ENCODE assay signal across 19 cellular contexts in genomic region chr2:26465981-26466471, GRCh38. TPM values are rescaled to one million over a fixed set of nuclear protein-coding genes. Genes with fewer than 3 reads are reported as not detected.
A peak's percentile ranks its signal among the peaks of the same experiment; 100 is the strongest.
DNase-seq lines count a peak whose midpoint lies in the region; ATAC-seq, FAIRE-seq and TF ChIP-seq lines count a peak whose summit lies in the region.
"Had no signal": no experiment of that assay in that cellular context is flagged by ENCODE, and none has a peak within 500 bp of the region (broad histone marks: within the 10 kb centered on the region; RNA-seq: fewer than 3 reads in every experiment).

No MANE protein-coding gene starts in this region.

- ATAC-seq in A549 (no peak), T-helper 17 cell (no peak), HepG2 (no peak), sciatic nerve (no peak)

- H3K79me2 ChIP-seq in HepG2 (ENCODE audit: insufficient read depth, low read length) = no peaks in the 10 kb centered on the region

- DNase-seq in A549 (ENCODE audit: low read depth in 1 of 2, low spot score in 1 of 2) (no peak), T-helper 17 cell (no peak), HepG2 (ENCODE audit: low spot score) (no peak), sciatic nerve (ENCODE audit: low spot score) (peak; percentile 34), D341Med (ENCODE audit: low spot score) (no peak), NCI-H446 treated with DMSO at 0.1 percent for 48 hours (lab: John Stamatoyannopoulos, UW) (no peak), NCI-H748 (lab: John Stamatoyannopoulos, UW; ENCODE audit: unreplicated experiment) (no peak)
- DNase-seq: ACHN; BE2C; C1 segment of cervical spinal cord; CD4-positive, CD25-positive, alpha-beta regulatory T cell; COR-L47; GOT3 had no signal

- in situ Hi-C loops in HepG2 (cut with HindIII; ENCODE audit: extremely low pct_ligation_motif_present, low pct_unique_long_range_greater_than_20kb) = loop anchor here (5.0 to 10.0 kb wide), 2 partner anchors 149 to 231 kb away; no protein-coding TSS in a partner anchor

- no peaks in the 10 kb centered on the region for H3K36me3 Mint-ChIP-seq in T-helper 17 cell (ENCODE audit: low read depth)
- H3K36me3 Mint-ChIP-seq: CD4-positive, CD25-positive, alpha-beta regulatory T cell had no signal

- TF ChIP-seq RAD21 in A549 (conservative IDR thresholded peaks at IDR 0.05 in 1 of 2, IDR thresholded peaks at IDR 0.05 in 1 of 2) = no peak
- TF ChIP-seq RAD21 in HepG2 (CRISPR knock-in tag; IDR thresholded peaks at IDR 0.05) = no peak

- TF ChIP-seq POLR2A in A549 (IDR thresholded peaks at IDR 0.05; ENCODE audit: low read length) (no peak), HepG2 (IDR thresholded peaks at IDR 0.05; ENCODE audit: insufficient read depth in 1 of 2, low read depth in 2 of 2, low read length in 2 of 2) (no peak)

- H3K9me3 ChIP-seq in A549 (no peaks in the 10 kb centered on the region), T-helper 17 cell (ENCODE audit: control insufficient read depth, low read length, poor library complexity, severe bottlenecking) (peaks cover 7% of the 10 kb centered on the region), HepG2 (ENCODE audit: low read length) (peaks cover 5% of the 10 kb centered on the region)
- H3K9me3 ChIP-seq: BE2C had no signal

- peaks cover 2% of the 10 kb centered on the region for H3K4me1 Mint-ChIP-seq in T-helper 17 cell
- H3K4me1 Mint-ChIP-seq: CD4-positive, CD25-positive, alpha-beta regulatory T cell; CD8-positive, alpha-beta memory T cell had no signal

- intact Hi-C loops in HepG2 (cut with micrococcal nuclease; ENCODE audit: unreplicated experiment) (loop anchor here (5.0 to 10.0 kb wide), 2 partner anchors 119 to 511 kb away; partner anchors contain the start of genes ADGRF3 and SELENOI), sciatic nerve (cut with DNase I) (loop anchor here (10.0 kb wide), 1 partner anchor 111 kb away; no protein-coding TSS in a partner anchor)

- no peak overlapping the region for H2AFZ ChIP-seq in HepG2 (ENCODE audit: low read length)

- H3K4me3 ChIP-seq in A549 = no peak overlapping the region
- no peak overlapping the region for H3K4me3 ChIP-seq in HepG2 (replicated peaks in 1 of 3; ENCODE audit: insufficient read depth in 1 of 3, low read depth in 2 of 3, low read length in 3 of 3)
- H3K4me3 ChIP-seq: HAP-1 had no signal

- no peaks in the 10 kb centered on the region for H3K27me3 Mint-ChIP-seq in T-helper 17 cell
- H3K27me3 Mint-ChIP-seq: CD4-positive, CD25-positive, alpha-beta regulatory T cell had no signal

- H3K27ac ChIP-seq in A549 = peak overlapping the region in 1 of 2 experiments; percentile 78; a peak in 1 of 6 replicates
- no peak overlapping the region for H3K27ac ChIP-seq in HepG2 (ENCODE audit: extremely low read length, insufficient read depth, low read length)

- POLR2A ChIA-PET in A549 (lab: Yijun Ruan, JAX) = no interaction called here
- POLR2A ChIA-PET in HepG2 (lab: Yijun Ruan, JAX) = interaction anchor here (2.4 kb wide), 1 partner anchor 8 kb away, joined by 14 read pairs; no protein-coding TSS in a partner anchor

- no peak for TF ChIP-seq CTCF in A549 (IDR thresholded peaks at IDR 0.05)
- TF ChIP-seq CTCF in HepG2 (CRISPR knock-in tag; IDR thresholded peaks at IDR 0.05) = no peak

- no peak overlapping the region for H3K4me3 Mint-ChIP-seq in T-helper 17 cell
- H3K4me3 Mint-ChIP-seq: CD4-positive, CD25-positive, alpha-beta regulatory T cell; CD8-positive, alpha-beta memory T cell had no signal

- 86% methylated on average over 10 of the region's 10 CpGs for WGBS in A549 (ENCODE audit: missing lambda C conversion rate)
- WGBS in HepG2 (ENCODE audit: low lambda C conversion rate) = 74% methylated on average over 10 of the region's 10 CpGs

- FAIRE-seq in A549 (lab: Jason Lieb, UNC) (no peak), HepG2 (lab: Jason Lieb, UNC) (no peak)
- FAIRE-seq: D721Med, G401.6, GM12891 had no signal

- no peak for TF ChIP-seq EP300 in A549 (IDR thresholded peaks at IDR 0.05)
- no peak for TF ChIP-seq EP300 in HepG2 (IDR thresholded peaks at IDR 0.05; ENCODE audit: low read depth in 2 of 2, low read length in 2 of 2)
- no peak for TF ChIP-seq EP300 in HepG2 (CRISPR knock-in tag; IDR thresholded peaks at IDR 0.05; ENCODE audit: borderline replicate concordance)

- H3K27ac Mint-ChIP-seq in T-helper 17 cell = peak overlapping the region; percentile 27
- H3K27ac Mint-ChIP-seq: CD4-positive, CD25-positive, alpha-beta regulatory T cell; CD8-positive, alpha-beta memory T cell had no signal

- BruUV-seq in HepG2 (replicated peaks; lab: Mats Ljungman, UMichigan) = no TSS peak

- no peaks in the 10 kb centered on the region for H3K36me3 ChIP-seq in HepG2 (replicated peaks in 1 of 2; ENCODE audit: control insufficient read depth in 1 of 2, insufficient read depth in 2 of 2, low read length in 2 of 2)
- H3K36me3 ChIP-seq: BE2C, HAP-1 had no signal

- H3K4me1 ChIP-seq in A549 = peaks cover 18% of the 10 kb centered on the region
- H3K4me1 ChIP-seq in HepG2 (ENCODE audit: insufficient read depth, low read length) = peaks cover 18% of the 10 kb centered on the region
- H3K4me1 ChIP-seq: BE2C, HAP-1 had no signal

- no peak overlapping the region for H3K9ac ChIP-seq in HepG2 (ENCODE audit: insufficient read depth, low read depth, low read length)

- no peaks in the 10 kb centered on the region for H4K20me1 ChIP-seq in HepG2 (ENCODE audit: insufficient read depth, low read length)

- H3K4me2 ChIP-seq in A549 (no peak overlapping the region), HepG2 (ENCODE audit: low read depth, low read length) (no peak overlapping the region)

- 0 out of 5 replicates have a peak, but pooled peaks cover 0 to 3% of the 10 kb centered on the region in 2 experiments for H3K27me3 ChIP-seq in HepG2 (ENCODE audit: control insufficient read depth in 1 of 2, insufficient read depth in 2 of 2, low read length in 2 of 2)
- H3K27me3 ChIP-seq: BE2C had no signal

- CTCF ChIA-PET in A549 (lab: Yijun Ruan, JAX) = interaction anchor here (1.2 to 2.3 kb wide), 2 partner anchors 37 to 280 kb away, joined by 5 to 14 read pairs; no protein-coding TSS in a partner anchor
- CTCF ChIA-PET in HepG2 (lab: Yijun Ruan, JAX; ENCODE audit: low intra/inter-chr PET ratio, low total read pairs) = no interaction called here

TF ChIP-seq in A549, 52 proteins besides CTCF, POLR2A, EP300 and RAD21:
- TF ChIP-seq, protein P1, sequence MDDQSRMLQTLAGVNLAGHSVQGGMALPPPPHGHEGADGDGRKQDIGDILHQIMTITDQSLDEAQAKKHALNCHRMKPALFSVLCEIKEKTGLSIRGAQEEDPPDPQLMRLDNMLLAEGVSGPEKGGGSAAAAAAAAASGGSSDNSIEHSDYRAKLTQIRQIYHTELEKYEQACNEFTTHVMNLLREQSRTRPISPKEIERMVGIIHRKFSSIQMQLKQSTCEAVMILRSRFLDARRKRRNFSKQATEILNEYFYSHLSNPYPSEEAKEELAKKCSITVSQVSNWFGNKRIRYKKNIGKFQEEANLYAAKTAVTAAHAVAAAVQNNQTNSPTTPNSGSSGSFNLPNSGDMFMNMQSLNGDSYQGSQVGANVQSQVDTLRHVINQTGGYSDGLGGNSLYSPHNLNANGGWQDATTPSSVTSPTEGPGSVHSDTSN (IDR thresholded peaks at IDR 0.05) = no peak
- peak; percentile 41 for TF ChIP-seq ZFP36 (IDR thresholded peaks at IDR 0.05; ENCODE audit: borderline replicate concordance, partially characterized antibody)

TF ChIP-seq in HepG2, 621 proteins besides CTCF, POLR2A, EP300 and RAD21 (continues in another document):
- TF ChIP-seq NFE2L1 (CRISPR knock-in tag; IDR thresholded peaks at IDR 0.05; ENCODE audit: borderline replicate concordance) = 0 out of 2 replicates have a peak, but pooled peaks have one; percentile 3
- TF ChIP-seq ZNF768 (CRISPR knock-in tag; IDR thresholded peaks at IDR 0.05) = peak; percentile 98

RNA-seq across cellular contexts. Expression of gene OTOF, which starts 11.9 kb away (rescaled TPM):
- 0.13 and 0.22 TPM in 2 replicates for polyA plus RNA-seq in A549 (2011; rRNA removed)
- 0.15 and 0.17 TPM in 2 replicates for polyA plus RNA-seq in A549 (2012; cell fraction: cytosol; rRNA removed)
- 0.24 and 0.34 TPM in 2 replicates for polyA plus RNA-seq in A549 (2012; cell fraction: nucleus; rRNA removed)
- polyA plus RNA-seq in A549 (2017; fragmentation: RNase III; extraction: RNeasy Plus Mini Kit Qiagen cat#74134 plus additional on column Dnase treatment) = 0.05 to 0.18 TPM (median 0.08 TPM) in 3 replicates
- polyA minus RNA-seq in A549 (2011; rRNA and poly(A)+ RNA removed) = 0.49 and 0.74 TPM in 2 replicates
- under 1 TPM; 0.50 to 0.87 TPM for total RNA-seq in T-helper 17 cell
- 0.04 TPM in 1 of 2 replicates, not detected in the other for total RNA-seq in HepG2 (2016; rRNA removed; fragmentation: Illumina TruSeq; extraction: Trizol)
- total RNA-seq in HepG2 (2016; cell fraction: cytosol; rRNA removed; fragmentation: Illumina TruSeq; extraction: Trizol; ENCODE audit: low read depth) = 0.09 TPM in 1 of 2 replicates, not detected in the other
- 0.04 TPM in 1 of 2 replicates, not detected in the other for total RNA-seq in HepG2 (2016; cell fraction: insoluble cytoplasmic fraction; rRNA removed; fragmentation: Illumina TruSeq; extraction: Trizol)
- total RNA-seq in HepG2 (2016; cell fraction: membrane; rRNA removed; fragmentation: Illumina TruSeq; extraction: Trizol) = 0.03 TPM in 1 of 2 replicates, not detected in the other
- total RNA-seq in HepG2 (2016; cell fraction: nucleus; rRNA removed; fragmentation: Illumina TruSeq; extraction: Trizol) = 0.06 TPM in 1 of 2 replicates, not detected in the other
- not detected in 2 replicates for polyA plus RNA-seq in HepG2 (2011; rRNA removed)
- polyA plus RNA-seq in HepG2 (2011; cell fraction: cytosol; rRNA removed) = 0.01 TPM in 2 replicates
- polyA plus RNA-seq in HepG2 (2011; cell fraction: nucleus; rRNA removed) = 0.12 and 0.26 TPM in 2 replicates
- 0.05 TPM in 1 of 2 replicates, not detected in the other for polyA plus RNA-seq in HepG2 (2012)
- not detected in 2 replicates for polyA plus RNA-seq in HepG2 (2016; cell fraction: cytosol; fragmentation: Illumina TruSeq; extraction: Trizol; ENCODE audit: low read depth)
- 0.04 TPM in 1 of 2 replicates, not detected in the other for polyA plus RNA-seq in HepG2 (2016; cell fraction: insoluble cytoplasmic fraction; fragmentation: Illumina TruSeq; extraction: Trizol; ENCODE audit: low read depth)
- polyA plus RNA-seq in HepG2 (2016; cell fraction: membrane; fragmentation: Illumina TruSeq; extraction: Trizol; ENCODE audit: low read depth) = not detected in 2 replicates
- polyA plus RNA-seq in HepG2 (2016; cell fraction: nucleus; fragmentation: Illumina TruSeq; extraction: Trizol; ENCODE audit: insufficient read depth, low read depth) = 0.33 TPM in 1 of 2 replicates, not detected in the other
- polyA minus RNA-seq in HepG2 (2011; rRNA and poly(A)+ RNA removed; ENCODE audit: low replicate concordance) = 0.02 TPM in 1 of 2 replicates, not detected in the other
- not detected in 2 replicates for polyA minus RNA-seq in HepG2 (2011; cell fraction: cytosol; rRNA and poly(A)+ RNA removed)
- polyA minus RNA-seq in HepG2 (2011; cell fraction: nucleus; rRNA and poly(A)+ RNA removed) = not detected in 2 replicates
- total RNA-seq in sciatic nerve = 0.13 TPM
- total RNA-seq: HT-29 had no signal

Comparison
In these comparisons a context has a peak if more than half of its experiments do, and no peak if none do; other contexts are left out.
1. Of the 38 proteins assayed by ChIP-seq in both HepG2 and A549: peak only in HepG2: none; only in A549: ZFP36; in both: none; in neither: 37.